ENCODE assay signal across 8 cellular contexts in the genomic region with DNA sequence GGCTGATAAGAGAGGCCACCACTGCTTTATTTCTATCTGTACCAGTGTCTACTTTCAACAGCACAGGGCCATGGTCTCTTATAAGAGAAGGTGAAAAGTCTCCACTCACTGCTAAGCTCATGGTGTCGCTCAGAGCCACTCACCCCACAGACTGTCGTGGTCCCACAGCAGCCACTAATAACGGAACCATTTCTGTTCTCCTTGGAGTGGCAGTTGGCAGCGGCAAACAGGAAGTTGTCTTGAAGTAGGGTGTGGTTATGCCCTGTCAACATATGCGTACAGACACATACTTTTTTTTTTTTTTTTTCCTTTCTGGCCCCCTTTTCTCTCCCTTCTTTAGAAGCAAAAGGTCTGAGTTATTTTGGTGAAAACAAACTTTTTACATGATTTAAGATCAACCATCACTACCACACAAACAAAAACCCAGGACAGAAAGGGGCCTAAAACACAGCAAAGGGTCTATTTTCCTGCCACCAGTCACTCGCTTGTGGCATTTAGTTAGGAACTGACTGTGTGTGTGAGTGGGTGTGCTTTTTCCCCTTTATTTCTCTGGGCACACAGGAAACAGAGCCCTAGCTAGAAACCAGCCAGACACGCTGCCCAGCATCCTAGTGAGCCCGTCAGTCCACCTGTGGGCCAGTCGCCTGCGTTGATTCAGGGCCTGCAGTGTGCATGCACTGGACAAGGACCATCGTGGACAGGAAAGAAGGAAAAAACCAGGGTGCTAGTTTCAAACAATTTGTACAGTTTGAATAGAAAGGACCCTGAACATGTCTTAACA.
DNase-seq lines count a peak whose midpoint lies in the region; ATAC-seq lines count a peak whose summit lies in the region.

No MANE protein-coding gene starts in this region.

- H2BK15ac ChIP-seq in neuronal stem cell (ENCODE audit: low read length) = no peak overlapping the region

- DNase-seq in SKM-1 treated with dmso at 0.1 percent for 144 hours (lab: John Stamatoyannopoulos, UW; ENCODE audit: unreplicated experiment) (peak; percentile 42), neuronal stem cell (ENCODE audit: low spot score) (no peak), NCI-H446 treated with DMSO at 0.1 percent for 48 hours (lab: John Stamatoyannopoulos, UW) (no peak), HuH-7.5 (ENCODE audit: low spot score) (no peak)
- DNase-seq in activated naive CD8-positive, alpha-beta T cell treated with anti-CD3 and anti-CD28 coated beads, Interleukin-2, amount 50 U/mL, for 24 hours = peak; percentile 54

- no peaks in the 10 kb centered on the region for H3K9me3 Mint-ChIP-seq in activated naive CD8-positive, alpha-beta T cell treated with anti-CD3 and anti-CD28 coated beads, Interleukin-2, amount 50 U/mL, for 24 hours

- H2AK5ac ChIP-seq in neuronal stem cell (ENCODE audit: low read depth, low read length) = no peak overlapping the region

- no peak overlapping the region for H2BK12ac ChIP-seq in neuronal stem cell (ENCODE audit: low read length)

- H3K4me2 ChIP-seq in neuronal stem cell (ENCODE audit: insufficient read depth, low read length, poor library complexity, severe bottlenecking) = no peak overlapping the region

- peak overlapping the region; percentile 57 for H3K9ac ChIP-seq in neuronal stem cell (ENCODE audit: low read depth, low read length, poor library complexity)

- H3K14ac ChIP-seq in neuronal stem cell (ENCODE audit: low read length) = no peak overlapping the region

- no peak overlapping the region for H3K4ac ChIP-seq in neuronal stem cell (ENCODE audit: low read length)

- no peaks in the 10 kb centered on the region for H3K9me3 ChIP-seq in neuronal stem cell (replicated peaks in 1 of 2; ENCODE audit: control insufficient read depth in 2 of 2, insufficient read depth in 1 of 2, low read depth in 1 of 2, low read length in 2 of 2)

- H3K79me1 ChIP-seq in neuronal stem cell (ENCODE audit: low read depth, low read length) = no peaks in the 10 kb centered on the region

- H2BK5ac ChIP-seq in neuronal stem cell (ENCODE audit: low read length) = no peak overlapping the region

- no peak overlapping the region for H3K23ac ChIP-seq in neuronal stem cell (ENCODE audit: low read depth, low read length, poor library complexity)

- H3K27ac Mint-ChIP-seq in activated naive CD8-positive, alpha-beta T cell treated with anti-CD3 and anti-CD28 coated beads, Interleukin-2, amount 50 U/mL, for 24 hours = peak overlapping the region; percentile 88

- no peak overlapping the region for H3K27ac ChIP-seq in neuronal stem cell (replicated peaks; ENCODE audit: low read length)

- H3K4me1 Mint-ChIP-seq in activated naive CD8-positive, alpha-beta T cell treated with anti-CD3 and anti-CD28 coated beads, Interleukin-2, amount 50 U/mL, for 24 hours = peaks cover 69% of the 10 kb centered on the region

- no peaks in the 10 kb centered on the region for H3K27me3 ChIP-seq in neuronal stem cell (ENCODE audit: control insufficient read depth in 3 of 3, insufficient read depth in 3 of 3, low read depth in 1 of 3, low read length in 3 of 3)

- no peaks in the 10 kb centered on the region for H3K27me3 Mint-ChIP-seq in activated naive CD8-positive, alpha-beta T cell treated with anti-CD3 and anti-CD28 coated beads, Interleukin-2, amount 50 U/mL, for 24 hours

- no peak overlapping the region for H3K4me3 ChIP-seq in neuronal stem cell (ENCODE audit: low read length in 2 of 2)

- peaks cover 0 to 3% of the 10 kb centered on the region in 2 donors for H3K4me1 ChIP-seq in neuronal stem cell (ENCODE audit: control insufficient read depth in 2 of 2, insufficient read depth in 1 of 2, low read depth in 1 of 2, low read length in 2 of 2)

- no peak overlapping the region for H4K91ac ChIP-seq in neuronal stem cell (ENCODE audit: low read depth, low read length, poor library complexity)

- no peak overlapping the region for H2BK120ac ChIP-seq in neuronal stem cell (ENCODE audit: low read depth, low read length)

- ATAC-seq in GM18499 (IDR thresholded peaks at IDR 0.05; ENCODE audit: insufficient read depth, unreplicated experiment) = peak; percentile 43
- ATAC-seq in HG02798 (IDR thresholded peaks at IDR 0.05; ENCODE audit: poor library complexity, unreplicated experiment) = peak; percentile 67
- peak; percentile 55 for ATAC-seq in activated naive CD8-positive, alpha-beta T cell treated with anti-CD3 and anti-CD28 coated beads, Interleukin-2, amount 50 U/mL, for 24 hours
- ATAC-seq in HG03095 (IDR thresholded peaks at IDR 0.05; ENCODE audit: unreplicated experiment) = no peak

- WGBS in neuronal stem cell (ENCODE audit: extremely low coverage in 2 of 2, insufficient read length in 2 of 2, insufficient replicate concordance in 1 of 2), 2 donors = no CpG with 5 or more reads among the region's 11 CpGs

- no peak overlapping the region for H3K18ac ChIP-seq in neuronal stem cell (ENCODE audit: low read length)

- no peak overlapping the region for H2AFZ ChIP-seq in neuronal stem cell (ENCODE audit: low read length)

- peak overlapping the region; percentile 81 for H3K4me3 Mint-ChIP-seq in activated naive CD8-positive, alpha-beta T cell treated with anti-CD3 and anti-CD28 coated beads, Interleukin-2, amount 50 U/mL, for 24 hours

- no peak overlapping the region for H4K8ac ChIP-seq in neuronal stem cell (ENCODE audit: low read depth, low read length)

- H3K36me3 Mint-ChIP-seq in activated naive CD8-positive, alpha-beta T cell treated with anti-CD3 and anti-CD28 coated beads, Interleukin-2, amount 50 U/mL, for 24 hours (ENCODE audit: low read depth) = peaks cover 3% of the 10 kb centered on the region

- H3K36me3 ChIP-seq in neuronal stem cell (replicated peaks in 1 of 2; ENCODE audit: control insufficient read depth in 2 of 2, insufficient read depth in 2 of 2, low read length in 2 of 2) = no peaks in the 10 kb centered on the region

Comparison
In these comparisons a context has a peak if more than half of its experiments do, and no peak if none do; other contexts are left out.
1. DNase-seq: peak in SKM-1 treated with dmso at 0.1 percent for 144 hours (single experiment) and activated naive CD8-positive, alpha-beta T cell treated with anti-CD3 and anti-CD28 coated beads, Interleukin-2, amount 50 U/mL, for 24 hours (single experiment); none in neuronal stem cell (single experiment), NCI-H446 treated with DMSO at 0.1 percent for 48 hours (single experiment) and HuH-7.5 (single experiment).